Comparison of ENCODE assay signal across 12 cellular contexts in the genomic region with DNA sequence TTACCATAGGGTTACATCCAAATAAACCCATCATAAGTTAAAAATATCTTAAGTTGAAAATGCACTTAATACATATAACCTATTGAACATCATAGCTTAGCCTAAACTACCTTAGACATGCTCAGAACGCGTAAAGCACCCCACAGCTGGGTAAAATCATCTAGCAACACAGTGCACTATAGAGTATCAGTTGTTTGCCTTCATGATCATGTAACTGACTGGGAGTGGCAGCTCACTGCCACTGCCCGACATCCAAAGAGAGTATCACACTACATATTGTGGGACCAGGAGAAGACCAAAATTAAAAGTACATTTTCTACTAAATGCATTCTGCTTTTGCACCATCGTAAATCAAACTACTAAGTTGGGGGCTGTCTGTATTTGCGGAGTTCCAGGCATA. TPM values are rescaled to one million over a fixed set of nuclear protein-coding genes. Genes with fewer than 3 reads are reported as not detected.
"Had no signal": no experiment of that assay in that cellular context is flagged by ENCODE, and none has a peak within 500 bp of the region (broad histone marks: within the 10 kb centered on the region; RNA-seq: fewer than 3 reads in every experiment).

No MANE protein-coding gene starts in this region.

- H3K27ac Mint-ChIP-seq: neural progenitor cell had no signal

- H3K4me3 Mint-ChIP-seq: neural progenitor cell had no signal

- ATAC-seq: gastrocnemius medialis had no signal

- DNase-seq: activated CD4-positive, alpha-beta memory T cell treated with anti-CD3 and anti-CD28 coated beads for 36 hours; activated CD4-positive, CD25-positive, alpha-beta regulatory T cell treated with anti-CD3 and anti-CD28 coated beads, Interleukin-2, amount 50 U/mL, for 72 hours; activated CD8-positive, alpha-beta memory T cell treated with anti-CD3 and anti-CD28 coated beads, Interleukin-2, amount 50 U/mL, for 4 hours; effector CD8-positive, alpha-beta T cell; gastrocnemius medialis; ovary; SJCRH30; stimulated activated CD4-positive, alpha-beta T cell treated with anti-CD3 and anti-CD28 coated beads, Interleukin-4, amount 100 ng/mL, for 24 hours; T-helper 9 cell; trophoblast cell had no signal

- H3K4me1 Mint-ChIP-seq: neural progenitor cell had no signal

- H3K27me3 Mint-ChIP-seq: activated CD4-positive, alpha-beta memory T cell treated with anti-CD3 and anti-CD28 coated beads for 36 hours had no signal

- H3K36me3 Mint-ChIP-seq: neural progenitor cell had no signal

RNA-seq across cellular contexts. Expression of gene THEMIS, which starts 31.7 kb away (rescaled TPM):
- total RNA-seq: cardiac muscle cell had no signal
